Comparison of ENCODE assay signal across 2 cellular contexts in the genomic region with DNA sequence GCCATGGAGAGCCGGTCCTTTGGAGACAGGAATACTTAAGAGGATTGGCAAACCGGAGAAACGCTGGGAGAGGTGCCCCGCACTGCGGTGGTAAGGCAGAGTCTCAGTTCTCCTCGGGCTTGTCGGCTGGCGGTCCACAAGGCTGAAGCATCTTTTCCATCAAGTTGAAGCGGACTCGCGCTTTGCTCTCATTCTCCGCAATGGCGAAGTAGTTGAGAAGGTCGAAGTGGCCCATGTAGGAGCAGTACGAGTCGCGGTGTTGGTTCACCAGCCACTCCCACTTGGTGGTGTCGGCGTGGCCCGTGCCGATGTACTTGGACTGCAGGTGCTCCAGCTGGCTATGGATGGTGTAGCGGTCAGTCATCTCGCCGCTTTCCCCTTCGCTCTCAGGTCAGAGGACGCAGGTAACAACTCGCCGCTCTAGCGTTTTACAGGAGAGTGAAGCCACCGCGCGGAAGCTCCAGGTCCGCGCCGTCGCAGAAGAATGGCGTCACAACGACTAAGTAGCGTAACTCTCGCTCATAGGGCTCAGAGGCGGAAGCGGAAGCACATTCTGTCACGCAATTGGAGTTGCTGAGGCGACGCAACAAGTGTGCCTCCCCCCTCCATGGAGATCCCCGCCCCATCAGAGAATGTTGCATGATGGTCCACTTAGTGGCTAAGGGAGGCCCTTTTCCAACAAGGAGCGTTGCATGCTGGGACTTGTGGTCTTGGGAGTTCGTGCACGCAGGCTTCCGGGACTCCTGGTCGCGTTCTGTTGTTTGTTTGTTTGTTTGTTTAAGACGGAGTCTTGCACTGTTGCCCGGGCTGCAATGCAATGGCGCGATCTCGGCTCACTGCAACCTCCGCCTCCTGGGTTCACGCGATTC.
TF ChIP-seq lines count a peak whose summit lies in the region.

Gene SF3B5 (minus strand): TSS at position 440 of the 869 bp plus-strand sequence. CDS start 76 bp downstream, at position 364.

TF ChIP-seq in IMR-90, 13 proteins besides CTCF, POLR2A, EP300 and RAD21:
- 0 out of 2 replicates have a peak, but pooled peaks have one; percentile 4 for TF ChIP-seq BHLHE40 (IDR thresholded peaks at IDR 0.05; ENCODE audit: low read depth, low read length)
- TF ChIP-seq SMC3 (IDR thresholded peaks at IDR 0.05; ENCODE audit: low read depth, low read length) = no peak
- TF ChIP-seq, protein P1, sequence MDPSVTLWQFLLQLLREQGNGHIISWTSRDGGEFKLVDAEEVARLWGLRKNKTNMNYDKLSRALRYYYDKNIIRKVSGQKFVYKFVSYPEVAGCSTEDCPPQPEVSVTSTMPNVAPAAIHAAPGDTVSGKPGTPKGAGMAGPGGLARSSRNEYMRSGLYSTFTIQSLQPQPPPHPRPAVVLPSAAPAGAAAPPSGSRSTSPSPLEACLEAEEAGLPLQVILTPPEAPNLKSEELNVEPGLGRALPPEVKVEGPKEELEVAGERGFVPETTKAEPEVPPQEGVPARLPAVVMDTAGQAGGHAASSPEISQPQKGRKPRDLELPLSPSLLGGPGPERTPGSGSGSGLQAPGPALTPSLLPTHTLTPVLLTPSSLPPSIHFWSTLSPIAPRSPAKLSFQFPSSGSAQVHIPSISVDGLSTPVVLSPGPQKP (IDR thresholded peaks at IDR 0.05; ENCODE audit: borderline replicate concordance, low read depth, low read length) = no peak
- peak; percentile 7; the same call in 1 of the 2 replicates for TF ChIP-seq FOS (IDR thresholded peaks at IDR 0.05; ENCODE audit: low read depth, low read length)
- no peak for TF ChIP-seq NFE2L2 (IDR thresholded peaks at IDR 0.05; ENCODE audit: low read depth, low read length)
- peak; percentile 80 for TF ChIP-seq CEBPB (IDR thresholded peaks at IDR 0.05; ENCODE audit: low read depth, low read length)
- peak; percentile 96 for TF ChIP-seq MAZ (IDR thresholded peaks at IDR 0.05; ENCODE audit: borderline replicate concordance, low read depth, low read length)
- peak; percentile 93 for TF ChIP-seq MXI1 (IDR thresholded peaks at IDR 0.05; ENCODE audit: borderline replicate concordance, low read depth, low read length)
- no peak for TF ChIP-seq RCOR1 (IDR thresholded peaks at IDR 0.05; ENCODE audit: insufficient replicate concordance, low read length)

TF ChIP-seq in endothelial cell of umbilical vein, 7 proteins besides CTCF, POLR2A, EP300 and RAD21:
- TF ChIP-seq GATA2 (IDR thresholded peaks at IDR 0.05; ENCODE audit: insufficient read depth, insufficient read length, low read depth, low read length) (no peak), POLR2AphosphoS5 (IDR thresholded peaks at IDR 0.05; ENCODE audit: insufficient read depth, low read depth, low read length) (peak; percentile 87), JUN (IDR thresholded peaks at IDR 0.05; ENCODE audit: borderline replicate concordance, insufficient read depth, insufficient read length, low read depth) (peak; percentile 30)
- TF ChIP-seq, protein P2, sequence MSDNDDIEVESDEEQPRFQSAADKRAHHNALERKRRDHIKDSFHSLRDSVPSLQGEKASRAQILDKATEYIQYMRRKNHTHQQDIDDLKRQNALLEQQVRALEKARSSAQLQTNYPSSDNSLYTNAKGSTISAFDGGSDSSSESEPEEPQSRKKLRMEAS (IDR thresholded peaks at IDR 0.05; ENCODE audit: insufficient read depth, insufficient read length) = no peak
